In the genomic region with DNA sequence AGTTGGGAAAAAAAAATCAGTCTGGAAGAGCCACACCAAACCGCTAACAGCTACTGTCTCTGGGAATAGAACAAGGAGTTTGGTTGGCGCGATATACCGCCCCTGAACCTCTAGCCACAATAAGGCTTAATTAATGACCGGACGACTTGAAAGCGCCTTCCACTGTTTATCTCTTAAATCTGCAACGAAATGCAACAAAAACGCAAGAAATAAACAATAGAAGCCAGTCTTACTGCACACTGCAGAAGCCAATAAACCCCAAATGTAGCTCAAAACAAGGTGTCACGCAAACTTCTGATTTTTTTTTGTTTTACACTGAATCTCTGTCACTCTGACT, we compare ENCODE assay signal across 8 cellular contexts. TPM values are rescaled to one million over a fixed set of nuclear protein-coding genes. Genes with fewer than 3 reads are reported as not detected.
DNase-seq lines count a peak whose midpoint lies in the region; ATAC-seq and TF ChIP-seq lines count a peak whose summit lies in the region.

No MANE protein-coding gene starts in this region.

- H3K9me3 Mint-ChIP-seq in glutamatergic neuron (ENCODE audit: unreplicated experiment), result peaks cover 15% of the 10 kb centered on the region

- DNase-seq in NCI-H2029 treated with DMSO at 0.1 percent for 48 hours (lab: John Stamatoyannopoulos, UW) (peak; percentile 80), NCI-H2029 (lab: John Stamatoyannopoulos, UW) (no peak), T1000 (lab: John Stamatoyannopoulos, UW) (peak; percentile 85), glutamatergic neuron (peak; percentile 3), gastrocnemius medialis (no peak), NCI-H510A treated with DMSO at 0.1 percent for 48 hours (lab: John Stamatoyannopoulos, UW) (no peak), NCI-H446 (lab: John Stamatoyannopoulos, UW) (no peak)
- DNase-seq in stimulated activated CD4-positive, alpha-beta T cell treated with anti-CD3 and anti-CD28 coated beads, Interleukin-1b, Interleukin-23, amount 100 ng/mL, for 48 hours, result no peak

- H3K36me3 ChIP-seq in gastrocnemius medialis, result no peaks in the 10 kb centered on the region

- no peak for TF ChIP-seq POLR2A in gastrocnemius medialis (IDR thresholded peaks at IDR 0.05)

- peaks cover 5% of the 10 kb centered on the region for H3K36me3 Mint-ChIP-seq in glutamatergic neuron (ENCODE audit: unreplicated experiment)

- peak overlapping the region; percentile 89 for H3K4me3 Mint-ChIP-seq in glutamatergic neuron (ENCODE audit: unreplicated experiment)

- no peaks in the 10 kb centered on the region for H3K9me3 ChIP-seq in gastrocnemius medialis

- peak; percentile 10 to 18 for ATAC-seq in gastrocnemius medialis

- in situ Hi-C loops in gastrocnemius medialis (cut with MboI; ENCODE audit: low sequenced_read_pairs in 4 of 4), result no loop called here

- peaks cover 8% of the 10 kb centered on the region for H3K27me3 Mint-ChIP-seq in glutamatergic neuron (ENCODE audit: unreplicated experiment)

- peak overlapping the region; percentile 46 to 70 (median 64) for H3K4me3 ChIP-seq in gastrocnemius medialis

- peaks cover 7 to 13% of the 10 kb centered on the region in 2 donors for H3K4me1 ChIP-seq in gastrocnemius medialis

- peak overlapping the region; percentile 86 to 91 (median 89) for H3K27ac ChIP-seq in gastrocnemius medialis

- H3K4me1 Mint-ChIP-seq in glutamatergic neuron (ENCODE audit: low read depth, unreplicated experiment), result peaks cover 6% of the 10 kb centered on the region

- H3K27me3 ChIP-seq in gastrocnemius medialis, result no peaks in the 10 kb centered on the region

- intact Hi-C loops in gastrocnemius medialis (cut with DNase I; ENCODE audit: low total_unique reads), result loop anchor here (2.0 kb wide), 1 partner anchor 18 kb away; a partner anchor contains a TSS

- TF ChIP-seq CTCF in glutamatergic neuron (IDR thresholded peaks at IDR 0.05; ENCODE audit: partially characterized antibody, unreplicated experiment) (no peak), gastrocnemius medialis (IDR thresholded peaks at IDR 0.05 in 4 of 5, conservative IDR thresholded peaks at IDR 0.05 in 1 of 5) (no peak)

- H3K27ac Mint-ChIP-seq in glutamatergic neuron (ENCODE audit: unreplicated experiment), result peak overlapping the region; percentile 100

RNA-seq across cellular contexts. Expression of a gene that starts 10.9 kb away (rescaled TPM):
- total RNA-seq in glutamatergic neuron (ENCODE audit: unreplicated experiment), result 5.9 TPM
- 1 to 10 TPM in 1 of 4 donors, under 1 TPM in 2, not detected in 1; 0.71 to 1.4 (median 0.91) TPM for total RNA-seq in gastrocnemius medialis

RNA-seq across cellular contexts. Expression of a gene that starts 12.1 kb away (rescaled TPM):
- not detected for total RNA-seq in glutamatergic neuron (ENCODE audit: unreplicated experiment)
- not detected for total RNA-seq in gastrocnemius medialis

RNA-seq across cellular contexts. Expression of a gene that starts 19.0 kb away (rescaled TPM):
- total RNA-seq in glutamatergic neuron (ENCODE audit: unreplicated experiment) (89.3 TPM), gastrocnemius medialis (1 to 10 TPM; 1.6 to 4.3 (median 3.6) TPM)

RNA-seq across cellular contexts. Expression of a gene that starts 23.8 kb away (rescaled TPM):
- total RNA-seq in glutamatergic neuron (ENCODE audit: unreplicated experiment) (20.3 TPM), gastrocnemius medialis (under 1 TPM; 0.10 to 0.56 (median 0.20) TPM)

RNA-seq across cellular contexts. Expression of a gene that starts 31.3 kb away (rescaled TPM):
- total RNA-seq in glutamatergic neuron (ENCODE audit: unreplicated experiment) (0.88 TPM), gastrocnemius medialis (under 1 TPM in 1 of 4 donors, not detected in 3; 0.32 TPM)

Comparison
In these comparisons a context has a peak if more than half of its experiments do, and no peak if none do; other contexts are left out.
1. DNase-seq: peak in NCI-H2029 treated with DMSO at 0.1 percent for 48 hours (single experiment), T1000 (single experiment) and glutamatergic neuron (single experiment); none in NCI-H2029 (single experiment), gastrocnemius medialis (0 of 2), NCI-H510A treated with DMSO at 0.1 percent for 48 hours (single experiment), stimulated activated CD4-positive, alpha-beta T cell treated with anti-CD3 and anti-CD28 coated beads, Interleukin-1b, Interleukin-23, amount 100 ng/mL, for 48 hours (single experiment) and NCI-H446 (0 of 2).
2. RNA of a gene that starts 19.0 kb away (total RNA-seq): 89.3 TPM in glutamatergic neuron (single experiment); 1.6 to 4.3 TPM in gastrocnemius medialis; every median in the first group is over 10 times any median in the second.